Comparison of ENCODE assay signal across 12 cellular contexts in the genomic region with DNA sequence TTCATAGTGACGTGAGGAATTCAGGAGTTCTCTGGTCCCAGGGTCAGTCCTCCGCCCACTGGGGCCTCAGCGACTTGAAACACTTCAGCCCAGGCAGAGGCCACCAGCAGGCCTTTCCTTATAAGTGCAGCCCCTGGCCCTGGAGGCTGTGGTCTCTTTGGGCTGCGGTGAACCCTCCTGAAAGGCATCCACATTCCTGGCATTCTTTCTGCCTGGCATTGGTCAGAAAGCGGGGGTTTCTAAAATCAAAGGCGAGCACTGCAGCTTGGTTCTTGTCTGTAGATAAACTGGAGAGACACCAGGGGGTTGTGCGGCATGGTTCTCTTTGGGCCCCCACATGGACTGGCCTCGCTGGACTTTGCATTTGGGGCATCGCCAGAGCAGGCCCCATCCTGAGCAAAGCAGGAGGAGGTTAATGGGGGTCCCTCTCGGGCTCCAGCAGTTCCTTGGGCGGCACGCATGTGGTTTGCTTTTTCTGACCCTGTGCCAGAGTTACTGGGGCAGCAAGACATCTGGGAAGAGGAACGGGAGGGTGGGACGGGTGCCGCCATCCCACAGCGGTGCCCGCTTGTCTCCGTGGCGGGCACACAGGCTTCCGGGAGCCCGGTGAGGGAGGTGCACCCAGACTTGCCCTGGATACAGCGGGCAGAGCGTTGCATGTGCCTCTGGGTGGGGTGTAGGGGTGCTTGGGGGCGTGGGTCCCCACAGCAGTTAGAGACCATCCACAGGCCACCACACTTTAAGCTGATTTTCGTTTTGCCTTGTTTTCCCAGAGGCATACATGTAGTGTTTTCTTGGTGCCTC. TPM values are rescaled to one million over a fixed set of nuclear protein-coding genes. Genes with fewer than 3 reads are reported as not detected.
DNase-seq lines count a peak whose midpoint lies in the region; ATAC-seq and TF ChIP-seq lines count a peak whose summit lies in the region.
"Had no signal": no experiment of that assay in that cellular context is flagged by ENCODE, and none has a peak within 500 bp of the region (broad histone marks: within the 10 kb centered on the region; RNA-seq: fewer than 3 reads in every experiment).

No MANE protein-coding gene starts in this region.

- H3K4me1 Mint-ChIP-seq in GM23338, result peaks cover 65% of the 10 kb centered on the region

- no peak overlapping the region for H2AFZ ChIP-seq in GM23338

- H3K4me3 Mint-ChIP-seq in GM23338, result peak overlapping the region; percentile 12; the same call in 1 of the 3 replicates
- H3K4me3 Mint-ChIP-seq: activated naive CD4-positive, alpha-beta T cell treated with anti-CD3 and anti-CD28 coated beads for 36 hours had no signal

- H3K4me3 ChIP-seq in GM23338, result no peak overlapping the region; the same call in 1 of the 2 replicates
- H3K4me3 ChIP-seq in WI38 (ENCODE audit: low read depth, low read length), result no peak overlapping the region

- no peaks in the 10 kb centered on the region; the same call in 2 of the 3 replicates for H3K9me3 Mint-ChIP-seq in GM23338
- no peaks in the 10 kb centered on the region for H3K9me3 Mint-ChIP-seq in activated naive CD4-positive, alpha-beta T cell treated with anti-CD3 and anti-CD28 coated beads, Interleukin-2, amount 50 U/mL, for 72 hours
- H3K9me3 Mint-ChIP-seq: activated naive CD4-positive, alpha-beta T cell treated with anti-CD3 and anti-CD28 coated beads for 36 hours had no signal

- H3K36me3 Mint-ChIP-seq in GM23338 (ENCODE audit: low read depth), result peaks cover 31% of the 10 kb centered on the region
- no peaks in the 10 kb centered on the region for H3K36me3 Mint-ChIP-seq in activated naive CD4-positive, alpha-beta T cell treated with anti-CD3 and anti-CD28 coated beads, Interleukin-2, amount 50 U/mL, for 72 hours

- peaks cover 92% of the 10 kb centered on the region for H3K79me2 ChIP-seq in GM23338 (replicated peaks; ENCODE audit: insufficient read depth)

- H3K27me3 ChIP-seq in GM23338 (ENCODE audit: insufficient read depth), result no peaks in the 10 kb centered on the region

- 0 out of 2 replicates have a peak, but pooled peaks cover 3% of the 10 kb centered on the region for H3F3A ChIP-seq in GM23338 (replicated peaks; ENCODE audit: low read depth)

- H3K27ac ChIP-seq in GM23338 (ENCODE audit: low read depth), result peak overlapping the region; percentile 90; the same call in 1 of the 2 replicates
- H3K27ac ChIP-seq: VCaP had no signal

- peak; percentile 93 for ATAC-seq in GM23338
- ATAC-seq in activated naive CD4-positive, alpha-beta T cell treated with anti-CD3 and anti-CD28 coated beads, Interleukin-2, amount 50 U/mL, for 72 hours, result no peak
- ATAC-seq in stimulated activated naive CD8-positive, alpha-beta T cell treated with anti-CD3 and anti-CD28 coated beads, Interleukin-15, Interleukin-2, amounts not matched to agents 100 U/mL and 50 U/mL, for 24 hours, result no peak

- DNase-seq in GM23338 (ENCODE audit: low spot score) (peak; percentile 96), glomerular visceral epithelial cell (ENCODE audit: extremely low spot score) (peak; percentile 99), renal cortical epithelial cell (ENCODE audit: low read depth) (peak; percentile 91), DMS79 (lab: John Stamatoyannopoulos, UW) (no peak), GM19240 (ENCODE audit: insufficient read length, low spot score) (no peak)
- DNase-seq in activated naive CD4-positive, alpha-beta T cell treated with anti-CD3 and anti-CD28 coated beads, Interleukin-2, amount 50 U/mL, for 72 hours (ENCODE audit: low spot score in 2 of 2), result no peak
- DNase-seq in stimulated activated naive CD8-positive, alpha-beta T cell treated with anti-CD3 and anti-CD28 coated beads, Interleukin-15, Interleukin-2, amounts not matched to agents 100 U/mL and 50 U/mL, for 24 hours, result no peak
- DNase-seq: activated naive CD4-positive, alpha-beta T cell treated with anti-CD3 and anti-CD28 coated beads for 36 hours; GDM1; NCI-H446 had no signal

- H3K9me2 ChIP-seq in GM23338 (ENCODE audit: insufficient read depth), result no peaks in the 10 kb centered on the region

- peaks cover 13% of the 10 kb centered on the region for H3K27me3 Mint-ChIP-seq in GM23338 (ENCODE audit: insufficient read depth, low read depth, poor library complexity)

- H4K20me1 ChIP-seq in GM23338 (replicated peaks; ENCODE audit: insufficient read depth), result peaks cover 4% of the 10 kb centered on the region; the same call in 1 of the 2 replicates

- peak; percentile 26 to 28; a peak in 3 of 4 replicates for TF ChIP-seq CTCF in GM23338 (conservative IDR thresholded peaks at IDR 0.05; ENCODE audit: low read depth in 2 of 2)
- TF ChIP-seq CTCF in WI38 (IDR thresholded peaks at IDR 0.05; ENCODE audit: low read depth, low read length), result peak; percentile 42; the same call in 1 of the 2 replicates

- H3K4me1 ChIP-seq in GM23338 (ENCODE audit: insufficient read depth), result peaks cover 51% of the 10 kb centered on the region

- peak overlapping the region; percentile 59; the same call in 1 of the 2 replicates for H3K4me2 ChIP-seq in GM23338

- H3K27ac Mint-ChIP-seq in GM23338, result peak overlapping the region; percentile 93
- no peak overlapping the region for H3K27ac Mint-ChIP-seq in activated naive CD4-positive, alpha-beta T cell treated with anti-CD3 and anti-CD28 coated beads, Interleukin-2, amount 50 U/mL, for 72 hours
- H3K27ac Mint-ChIP-seq: activated naive CD4-positive, alpha-beta T cell treated with anti-CD3 and anti-CD28 coated beads for 36 hours had no signal

- no peaks in the 10 kb centered on the region for H3K36me3 ChIP-seq in GM23338 (ENCODE audit: insufficient read depth)

TF ChIP-seq in GM23338, 12 proteins besides CTCF, POLR2A, EP300 and RAD21 (continues in another document):
- TF ChIP-seq ZNF331 (CRISPR knock-in tag; IDR thresholded peaks at IDR 0.05; ENCODE audit: low read depth), result no peak
- TF ChIP-seq EZH2 (IDR thresholded peaks at IDR 0.05; ENCODE audit: low read depth, unreplicated experiment), result no peak
- no peak for TF ChIP-seq STAT1 (IDR thresholded peaks at IDR 0.05; ENCODE audit: unreplicated experiment)
- TF ChIP-seq, protein P1, sequence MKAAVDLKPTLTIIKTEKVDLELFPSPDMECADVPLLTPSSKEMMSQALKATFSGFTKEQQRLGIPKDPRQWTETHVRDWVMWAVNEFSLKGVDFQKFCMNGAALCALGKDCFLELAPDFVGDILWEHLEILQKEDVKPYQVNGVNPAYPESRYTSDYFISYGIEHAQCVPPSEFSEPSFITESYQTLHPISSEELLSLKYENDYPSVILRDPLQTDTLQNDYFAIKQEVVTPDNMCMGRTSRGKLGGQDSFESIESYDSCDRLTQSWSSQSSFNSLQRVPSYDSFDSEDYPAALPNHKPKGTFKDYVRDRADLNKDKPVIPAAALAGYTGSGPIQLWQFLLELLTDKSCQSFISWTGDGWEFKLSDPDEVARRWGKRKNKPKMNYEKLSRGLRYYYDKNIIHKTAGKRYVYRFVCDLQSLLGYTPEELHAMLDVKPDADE (IDR thresholded peaks at IDR 0.05), result no peak

RNA-seq across cellular contexts. Expression of a gene that starts 44.9 kb away (rescaled TPM):
- total RNA-seq in GM23338 (2014; rRNA removed; shearing (Covaris generic)), result 50.9 and 57.6 TPM in 2 replicates
- 15.1 and 15.6 TPM in 2 replicates for polyA plus RNA-seq in GM23338 (2016; fragmentation: Nextera tagmentation; extraction: Ambion mirVana)
- total RNA-seq in renal cortical epithelial cell, result 58.5 and 116 TPM in 2 replicates
- total RNA-seq in activated naive CD4-positive, alpha-beta T cell treated with anti-CD3 and anti-CD28 coated beads, Interleukin-2, amount 50 U/mL, for 72 hours, result under 1 TPM in 1 of 2 donors, not detected in 1; 0.31 TPM

Comparison
In these comparisons a context has a peak if more than half of its experiments do, and no peak if none do; other contexts are left out.
1. DNase-seq: peak in GM23338 (single experiment), glomerular visceral epithelial cell (single experiment) and renal cortical epithelial cell (single experiment); none in activated naive CD4-positive, alpha-beta T cell treated with anti-CD3 and anti-CD28 coated beads, Interleukin-2, amount 50 U/mL, for 72 hours (0 of 2), stimulated activated naive CD8-positive, alpha-beta T cell treated with anti-CD3 and anti-CD28 coated beads, Interleukin-15, Interleukin-2, amounts not matched to agents 100 U/mL and 50 U/mL, for 24 hours (single experiment), DMS79 (single experiment) and GM19240 (single experiment).
2. RNA of a gene that starts 44.9 kb away (total RNA-seq): 58.5 to 116 TPM in renal cortical epithelial cell and 50.9 to 57.6 TPM in GM23338; 0.31 TPM in activated naive CD4-positive, alpha-beta T cell treated with anti-CD3 and anti-CD28 coated beads, Interleukin-2, amount 50 U/mL, for 72 hours; every median in the first group is over 10 times any median in the second.